In genomic region chr10:8404721-8405120, GRCh38 we compare ENCODE assay signal across 10 cellular contexts.
DNase-seq lines count a peak whose midpoint lies in the region; ATAC-seq and TF ChIP-seq lines count a peak whose summit lies in the region.
"Had no signal": no experiment of that assay in that cellular context is flagged by ENCODE, and none has a peak within 500 bp of the region (broad histone marks: within the 10 kb centered on the region; RNA-seq: fewer than 3 reads in every experiment).

No MANE protein-coding gene starts in this region.

- H3K4me1 ChIP-seq in thyroid gland: peaks cover 7 to 8% of the 10 kb centered on the region in 2 donors

- no peak overlapping the region for H3K27ac Mint-ChIP-seq in activated naive CD4-positive, alpha-beta T cell treated with anti-CD3 and anti-CD28 coated beads for 36 hours

- intact Hi-C loops in activated naive CD4-positive, alpha-beta T cell treated with anti-CD3 and anti-CD28 coated beads for 36 hours (cut with micrococcal nuclease): loop anchor here (5.0 kb wide), 1 partner anchor 267 kb away; no protein-coding TSS in a partner anchor
- intact Hi-C loops in thyroid gland (cut with DNase I): no loop called here

- no peaks in the 10 kb centered on the region for H3K9me3 ChIP-seq in thyroid gland

- H3K27me3 Mint-ChIP-seq in activated naive CD4-positive, alpha-beta T cell treated with anti-CD3 and anti-CD28 coated beads for 36 hours (ENCODE audit: low read depth): no peaks in the 10 kb centered on the region

- H3K4me3 ChIP-seq in thyroid gland (replicated peaks in 1 of 3): no peak overlapping the region
- H3K4me3 ChIP-seq in H7 (ENCODE audit: insufficient read depth, low read depth, low read length): no peak overlapping the region

- CTCF ChIA-PET in activated naive CD4-positive, alpha-beta T cell treated with anti-CD3 and anti-CD28 coated beads for 36 hours (lab: Charles Lee): no interaction called here

- peak; percentile 81 for ATAC-seq in HG03103 (IDR thresholded peaks at IDR 0.05; ENCODE audit: low read depth, unreplicated experiment)

- TF ChIP-seq POLR2A in thyroid gland (IDR thresholded peaks at IDR 0.05): no peak

- no peaks in the 10 kb centered on the region for H3K36me3 ChIP-seq in thyroid gland
- H3K36me3 ChIP-seq in H7 (replicated peaks; ENCODE audit: control insufficient read depth, insufficient read depth, low read length): no peaks in the 10 kb centered on the region

- peak; percentile 53 for DNase-seq in activated naive CD4-positive, alpha-beta T cell treated with anti-CD3 and anti-CD28 coated beads for 36 hours
- no peak for DNase-seq in activated naive CD4-positive, alpha-beta T cell treated with anti-CD3 and anti-CD28 coated beads, Interleukin-2, amount 50 U/mL, for 16 hours
- peak; percentile 5 to 7 for DNase-seq in activated CD4-positive, alpha-beta T cell treated with anti-CD3 and anti-CD28 coated beads, Interleukin-2, amount 50 U/mL, for 4 hours
- DNase-seq in thyroid gland: peak in 1 of 2 donors; percentile 3
- DNase-seq in DMS 273 treated with DMSO at 0.1 percent for 48 hours (lab: John Stamatoyannopoulos, UW): no peak
- no peak for DNase-seq in H7
- no peak for DNase-seq in NCI-H524 (lab: John Stamatoyannopoulos, UW)
- DNase-seq: cortex of kidney, NCI-H1694 treated with DMSO at 0.1 percent for 48 hours had no signal

- no peak for TF ChIP-seq CTCF in thyroid gland (IDR thresholded peaks at IDR 0.05)

- H3K27ac ChIP-seq in thyroid gland: peak overlapping the region; percentile 6 to 54 (median 38)

- H3K9me3 Mint-ChIP-seq in activated naive CD4-positive, alpha-beta T cell treated with anti-CD3 and anti-CD28 coated beads for 36 hours: no peaks in the 10 kb centered on the region

- H3K36me3 Mint-ChIP-seq in activated naive CD4-positive, alpha-beta T cell treated with anti-CD3 and anti-CD28 coated beads for 36 hours (ENCODE audit: low read depth): no peaks in the 10 kb centered on the region

- peak overlapping the region; percentile 4 for H3K4me3 Mint-ChIP-seq in activated naive CD4-positive, alpha-beta T cell treated with anti-CD3 and anti-CD28 coated beads for 36 hours

- H3K27me3 ChIP-seq in thyroid gland: no peaks in the 10 kb centered on the region
- no peaks in the 10 kb centered on the region for H3K27me3 ChIP-seq in H7 (ENCODE audit: control insufficient read depth, insufficient read depth, low read length)

- 18 to 27% methylated on average over 1 of the region's 1 CpG for WGBS in thyroid gland, 2 donors

- peaks cover 58% of the 10 kb centered on the region for H3K4me1 Mint-ChIP-seq in activated naive CD4-positive, alpha-beta T cell treated with anti-CD3 and anti-CD28 coated beads for 36 hours (ENCODE audit: low read depth)

Comparison
In these comparisons a context has a peak if more than half of its experiments do, and no peak if none do; other contexts are left out.
1. DNase-seq: peak in activated naive CD4-positive, alpha-beta T cell treated with anti-CD3 and anti-CD28 coated beads for 36 hours (single experiment) and activated CD4-positive, alpha-beta T cell treated with anti-CD3 and anti-CD28 coated beads, Interleukin-2, amount 50 U/mL, for 4 hours (2 of 2); none in activated naive CD4-positive, alpha-beta T cell treated with anti-CD3 and anti-CD28 coated beads, Interleukin-2, amount 50 U/mL, for 16 hours (single experiment), DMS 273 treated with DMSO at 0.1 percent for 48 hours (single experiment), H7 (single experiment) and NCI-H524 (0 of 2).